ENCODE assay signal across 1 cellular context in the genomic region with DNA sequence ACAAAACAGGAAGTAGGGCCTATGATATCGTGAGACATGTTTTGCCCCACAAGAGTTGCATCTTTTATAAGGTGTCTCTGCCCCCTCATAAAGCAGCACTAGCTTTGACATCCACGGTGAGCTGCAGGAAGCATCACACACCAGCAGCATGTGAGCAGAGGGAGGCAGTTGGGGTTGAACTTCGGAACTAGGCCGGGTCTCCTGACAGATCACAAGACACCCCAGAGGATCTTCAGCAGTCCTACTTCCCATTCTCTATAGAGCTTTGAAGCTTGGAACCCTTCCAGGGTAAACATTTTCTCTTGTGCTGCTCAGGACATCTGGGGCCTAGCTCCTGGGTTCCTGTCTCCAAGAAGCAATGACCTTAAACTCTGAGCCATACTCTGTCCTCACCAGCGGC.
TF ChIP-seq lines count a peak whose summit lies in the region.

No MANE protein-coding gene starts in this region.

TF ChIP-seq in K562, 482 proteins besides CTCF, POLR2A, EP300 and RAD21:
- TF ChIP-seq, protein P1, sequence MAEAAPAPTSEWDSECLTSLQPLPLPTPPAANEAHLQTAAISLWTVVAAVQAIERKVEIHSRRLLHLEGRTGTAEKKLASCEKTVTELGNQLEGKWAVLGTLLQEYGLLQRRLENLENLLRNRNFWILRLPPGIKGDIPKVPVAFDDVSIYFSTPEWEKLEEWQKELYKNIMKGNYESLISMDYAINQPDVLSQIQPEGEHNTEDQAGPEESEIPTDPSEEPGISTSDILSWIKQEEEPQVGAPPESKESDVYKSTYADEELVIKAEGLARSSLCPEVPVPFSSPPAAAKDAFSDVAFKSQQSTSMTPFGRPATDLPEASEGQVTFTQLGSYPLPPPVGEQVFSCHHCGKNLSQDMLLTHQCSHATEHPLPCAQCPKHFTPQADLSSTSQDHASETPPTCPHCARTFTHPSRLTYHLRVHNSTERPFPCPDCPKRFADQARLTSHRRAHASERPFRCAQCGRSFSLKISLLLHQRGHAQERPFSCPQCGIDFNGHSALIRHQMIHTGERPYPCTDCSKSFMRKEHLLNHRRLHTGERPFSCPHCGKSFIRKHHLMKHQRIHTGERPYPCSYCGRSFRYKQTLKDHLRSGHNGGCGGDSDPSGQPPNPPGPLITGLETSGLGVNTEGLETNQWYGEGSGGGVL (CRISPR knock-in tag; IDR thresholded peaks at IDR 0.05), result no peak
- TF ChIP-seq NR2C2 (CRISPR knock-in tag; IDR thresholded peaks at IDR 0.05), result no peak
- 0 out of 2 replicates have a peak, but pooled peaks have one; percentile 15 for TF ChIP-seq NR2C2 (tag; IDR thresholded peaks at IDR 0.05)
TF ChIP-seq in K562: peak in this region for 1.
